19 cellular contexts compared by ENCODE assay signal in genomic region chr10:87974769-87975168, GRCh38.
"Had no signal": no experiment of that assay in that cellular context is flagged by ENCODE, and none has a peak within 500 bp of the region (broad histone marks: within the 10 kb centered on the region; RNA-seq: fewer than 3 reads in every experiment).

No MANE protein-coding gene starts in this region.

- H3K4me3 ChIP-seq: left lung, sigmoid colon, spleen, stomach, testis had no signal

- H3K4me3 Mint-ChIP-seq: dendritic cell treated with granulocyte-macrophage colony-stimulating factor and Interleukin-4, amounts not matched to agents 40 ng/mL and 50 ng/mL, for 4 days; neural crest cell had no signal

- FAIRE-seq: astrocyte, bronchial epithelial cell, frontal cortex, kidney had no signal

- H3K36me3 ChIP-seq: left lung, sigmoid colon, spleen, stomach had no signal

- H3K27me3 Mint-ChIP-seq: dendritic cell treated with granulocyte-macrophage colony-stimulating factor and Interleukin-4, amounts not matched to agents 40 ng/mL and 50 ng/mL, for 4 days had no signal

- H3K27ac ChIP-seq: epithelial cell of prostate, left lung, sigmoid colon, spleen, stomach, testis had no signal

- ATAC-seq: activated CD4-positive, CD25-positive, alpha-beta regulatory T cell treated with anti-CD3 and anti-CD28 coated beads, Interleukin-2, amount 50 U/mL, for 24 hours; left lung had no signal

- DNase-seq: activated CD4-positive, alpha-beta T cell treated with anti-CD3 and anti-CD28 coated beads, Interleukin-2, amount 50 U/mL, for 1 hour; activated CD8-positive, alpha-beta memory T cell treated with anti-CD3 and anti-CD28 coated beads for 24 hours; effector memory CD4-positive, alpha-beta T cell; head of caudate nucleus; kidney; left lung; midbrain; sigmoid colon; spleen; stomach; T-helper 2 cell; testis had no signal

- H3K27me3 ChIP-seq: left lung, sigmoid colon, spleen, stomach, testis had no signal

- H3K9me3 ChIP-seq: left lung, sigmoid colon, spleen, stomach, testis had no signal

- H3K4me1 ChIP-seq: sigmoid colon, spleen, testis had no signal

- H3K9me3 Mint-ChIP-seq: dendritic cell treated with granulocyte-macrophage colony-stimulating factor and Interleukin-4, amounts not matched to agents 40 ng/mL and 50 ng/mL, for 4 days; neural crest cell had no signal

- H3K27ac Mint-ChIP-seq: dendritic cell treated with granulocyte-macrophage colony-stimulating factor and Interleukin-4, amounts not matched to agents 40 ng/mL and 50 ng/mL, for 4 days had no signal
